In genomic region chr7:37212051-37212450, GRCh38 we compare ENCODE assay signal across 13 cellular contexts.
DNase-seq lines count a peak whose midpoint lies in the region; ATAC-seq and TF ChIP-seq lines count a peak whose summit lies in the region.
"Had no signal": no experiment of that assay in that cellular context is flagged by ENCODE, and none has a peak within 500 bp of the region (broad histone marks: within the 10 kb centered on the region; RNA-seq: fewer than 3 reads in every experiment).

No MANE protein-coding gene starts in this region.

- H3K36me3 Mint-ChIP-seq in CD8-positive, alpha-beta T cell = peaks cover 92% of the 10 kb centered on the region

- DNase-seq in CD8-positive, alpha-beta T cell = no peak
- DNase-seq in HPDE6-E6E7 (ENCODE audit: extremely low spot score) = no peak
- DNase-seq in prostate gland (ENCODE audit: low spot score) = no peak
- no peak for DNase-seq in testis
- no peak for DNase-seq in activated effector memory CD4-positive, alpha-beta T cell treated with anti-CD3 and anti-CD28 coated beads, Interleukin-2, amount 50 U/mL, for 16 hours
- DNase-seq: DMS53, midbrain, NCI-H526, SHP77 treated with DMSO at 0.1 percent for 48 hours had no signal

- no peaks in the 10 kb centered on the region for H3K27me3 ChIP-seq in CD8-positive, alpha-beta T cell (ENCODE audit: insufficient read depth, low read length)
- H3K27me3 ChIP-seq in gastroesophageal sphincter (no peaks in the 10 kb centered on the region), prostate gland (replicated peaks; ENCODE audit: insufficient read depth) (no peaks in the 10 kb centered on the region), testis (no peaks in the 10 kb centered on the region)

- no peaks in the 10 kb centered on the region for H3K4me1 Mint-ChIP-seq in CD8-positive, alpha-beta T cell (ENCODE audit: low read depth)

- no peak overlapping the region for H3K4me3 ChIP-seq in CD8-positive, alpha-beta T cell (ENCODE audit: low read depth, low read length)
- no peak overlapping the region for H3K4me3 ChIP-seq in gastroesophageal sphincter
- H3K4me3 ChIP-seq in prostate gland = no peak overlapping the region
- no peak overlapping the region for H3K4me3 ChIP-seq in testis

- H3K9me3 ChIP-seq in CD8-positive, alpha-beta T cell (ENCODE audit: low read length) = no peaks in the 10 kb centered on the region
- H3K9me3 ChIP-seq in gastroesophageal sphincter (no peaks in the 10 kb centered on the region), prostate gland (no peaks in the 10 kb centered on the region), testis (no peaks in the 10 kb centered on the region)

- no peaks in the 10 kb centered on the region for H3K9me3 Mint-ChIP-seq in CD8-positive, alpha-beta T cell
- H3K9me3 Mint-ChIP-seq: activated T-helper 1 cell treated with anti-CD3 and anti-CD28 coated beads, Interleukin-12 subunit alpha, Interleukin-12 subunit beta, Interleukin-2, Interleukin-4 antibody, amounts not matched to agents 30 ng/mL and 10 ng/mL and 1 ng/mL, durations not matched to agents 14 hours and 24 hours and 36 hours had no signal

- intact Hi-C loops in CD8-positive, alpha-beta T cell (cut with DNase I, micrococcal nuclease) = no loop called here
- intact Hi-C loops in prostate gland (cut with DNase I) = no loop called here
- intact Hi-C loops in testis (cut with DNase I; ENCODE audit: low total_unique reads) = no loop called here

- no peak for ATAC-seq in CD8-positive, alpha-beta T cell
- ATAC-seq in GM19452 (IDR thresholded peaks at IDR 0.05; ENCODE audit: unreplicated experiment) = peak; percentile 61
- ATAC-seq in HG03139 (IDR thresholded peaks at IDR 0.05; ENCODE audit: unreplicated experiment) = peak; percentile 39
- no peak for ATAC-seq in gastroesophageal sphincter

- H3K4me1 ChIP-seq in CD8-positive, alpha-beta T cell (ENCODE audit: insufficient read depth, low read length) = no peaks in the 10 kb centered on the region
- H3K4me1 ChIP-seq in gastroesophageal sphincter (peaks cover 8 to 69% (median 27%) of the 10 kb centered on the region in 3 donors), prostate gland (replicated peaks) (no peaks in the 10 kb centered on the region), testis (peaks cover 23% of the 10 kb centered on the region)

- H3K27me3 Mint-ChIP-seq in CD8-positive, alpha-beta T cell (ENCODE audit: low read depth) = no peaks in the 10 kb centered on the region

- no peak for TF ChIP-seq EP300 in gastroesophageal sphincter (IDR thresholded peaks at IDR 0.05)

- H3K27ac Mint-ChIP-seq in CD8-positive, alpha-beta T cell = peak overlapping the region; percentile 30
- H3K27ac Mint-ChIP-seq: activated T-helper 1 cell treated with anti-CD3 and anti-CD28 coated beads, Interleukin-12 subunit alpha, Interleukin-12 subunit beta, Interleukin-2, Interleukin-4 antibody, amounts not matched to agents 30 ng/mL and 10 ng/mL and 1 ng/mL, durations not matched to agents 14 hours and 24 hours and 36 hours had no signal

- POLR2A ChIA-PET in CD8-positive, alpha-beta T cell (lab: Charles Lee) = no interaction called here

- TF ChIP-seq POLR2A in gastroesophageal sphincter (IDR thresholded peaks at IDR 0.05) (no peak), prostate gland (IDR thresholded peaks at IDR 0.05) (no peak), testis (IDR thresholded peaks at IDR 0.05) (no peak)

- no peak for TF ChIP-seq CTCF in CD8-positive, alpha-beta T cell (IDR thresholded peaks at IDR 0.05)
- no peak for TF ChIP-seq CTCF in gastroesophageal sphincter (IDR thresholded peaks at IDR 0.05)
- no peak for TF ChIP-seq CTCF in prostate gland (IDR thresholded peaks at IDR 0.05)
- TF ChIP-seq CTCF in testis (IDR thresholded peaks at IDR 0.05) = no peak

- no peak overlapping the region for H3K4me3 Mint-ChIP-seq in CD8-positive, alpha-beta T cell
- H3K4me3 Mint-ChIP-seq: activated T-helper 1 cell treated with anti-CD3 and anti-CD28 coated beads, Interleukin-12 subunit alpha, Interleukin-12 subunit beta, Interleukin-2, Interleukin-4 antibody, amounts not matched to agents 30 ng/mL and 10 ng/mL and 1 ng/mL, durations not matched to agents 14 hours and 24 hours and 36 hours had no signal

- H3K27ac ChIP-seq in CD8-positive, alpha-beta T cell (ENCODE audit: low read depth, low read length) = no peak overlapping the region
- H3K27ac ChIP-seq in gastroesophageal sphincter (peak overlapping the region in 3 of 4 donors; percentile 52 to 62 (median 53)), prostate gland (no peak overlapping the region), testis (no peak overlapping the region)

- peaks cover 6% of the 10 kb centered on the region for H3K36me3 ChIP-seq in CD8-positive, alpha-beta T cell (ENCODE audit: insufficient read depth, low read length)
- H3K36me3 ChIP-seq in gastroesophageal sphincter (no peaks in the 10 kb centered on the region), prostate gland (no peaks in the 10 kb centered on the region), testis (ENCODE audit: low read depth, missing control alignments) (no peaks in the 10 kb centered on the region)

- CTCF ChIA-PET in CD8-positive, alpha-beta T cell (lab: Charles Lee) = interaction anchor here (0.9 to 1.8 kb wide), 3 partner anchors 11 to 14 kb away, joined by 3 to 4 read pairs (median 4); no protein-coding TSS in a partner anchor

Comparison
In these comparisons a context has a peak if more than half of its experiments do, and no peak if none do; other contexts are left out.
1. ATAC-seq: peak in GM19452 (single experiment) and HG03139 (single experiment); none in CD8-positive, alpha-beta T cell (single experiment) and gastroesophageal sphincter (single experiment).
2. H3K27ac ChIP-seq: peak in gastroesophageal sphincter (3 of 4); none in CD8-positive, alpha-beta T cell (single experiment), prostate gland (0 of 2) and testis (0 of 2).